In genomic region chr11:40885257-40885947, GRCh38 we compare ENCODE assay signal across 20 cellular contexts.
"Had no signal": no experiment of that assay in that cellular context is flagged by ENCODE, and none has a peak within 500 bp of the region (broad histone marks: within the 10 kb centered on the region; RNA-seq: fewer than 3 reads in every experiment).

No MANE protein-coding gene starts in this region.

- H3K9me3 ChIP-seq: breast epithelium, colonic mucosa, thyroid gland, upper lobe of right lung had no signal

- DNase-seq: activated CD8-positive, alpha-beta memory T cell treated with anti-CD3 and anti-CD28 coated beads, Interleukin-2, amount 50 U/mL, for 48 hours; activated naive CD4-positive, alpha-beta T cell; activated naive CD8-positive, alpha-beta T cell treated with anti-CD3 and anti-CD28 coated beads for 36 hours; activated T-cell treated with anti-CD3 and anti-CD28 coated beads, Interleukin-2, amount 50 U/mL, for 4 hours; colonic mucosa; dorsolateral prefrontal cortex; effector memory CD8-positive, alpha-beta T cell; esophagus squamous epithelium; heart left ventricle; mesenchymal stem cell; nephron progenitor cell; right cardiac atrium; stimulated activated CD4-positive, alpha-beta T cell treated with anti-CD3 and anti-CD28 coated beads, Interleukin-12 subunit alpha, Interleukin-12 subunit beta, amount 100 ng/mL, for 4 hours; substantia nigra; T1000; thyroid gland; upper lobe of right lung had no signal

- H3K27me3 ChIP-seq: breast epithelium, colonic mucosa, dorsolateral prefrontal cortex, esophagus squamous epithelium, heart left ventricle, thyroid gland, upper lobe of right lung had no signal

- H3K4me1 ChIP-seq: breast epithelium, colonic mucosa, esophagus squamous epithelium, heart left ventricle, parathyroid adenoma, thyroid gland, upper lobe of right lung had no signal

- H3K27ac ChIP-seq: breast epithelium, colonic mucosa, dorsolateral prefrontal cortex, esophagus squamous epithelium, heart left ventricle, parathyroid adenoma, thyroid gland, upper lobe of right lung had no signal

- H3K36me3 ChIP-seq: breast epithelium, colonic mucosa, esophagus squamous epithelium, heart left ventricle, thyroid gland, upper lobe of right lung had no signal

- ATAC-seq: activated T-cell treated with anti-CD3 and anti-CD28 coated beads, Interleukin-2, amount 50 U/mL, for 4 hours; effector memory CD8-positive, alpha-beta T cell; heart left ventricle; right cardiac atrium; upper lobe of right lung; WTC11 had no signal

- H3K4me3 ChIP-seq: breast epithelium, colonic mucosa, dorsolateral prefrontal cortex, esophagus squamous epithelium, heart left ventricle, thyroid gland, upper lobe of right lung had no signal
